16 cellular contexts compared by ENCODE assay signal in the genomic region with DNA sequence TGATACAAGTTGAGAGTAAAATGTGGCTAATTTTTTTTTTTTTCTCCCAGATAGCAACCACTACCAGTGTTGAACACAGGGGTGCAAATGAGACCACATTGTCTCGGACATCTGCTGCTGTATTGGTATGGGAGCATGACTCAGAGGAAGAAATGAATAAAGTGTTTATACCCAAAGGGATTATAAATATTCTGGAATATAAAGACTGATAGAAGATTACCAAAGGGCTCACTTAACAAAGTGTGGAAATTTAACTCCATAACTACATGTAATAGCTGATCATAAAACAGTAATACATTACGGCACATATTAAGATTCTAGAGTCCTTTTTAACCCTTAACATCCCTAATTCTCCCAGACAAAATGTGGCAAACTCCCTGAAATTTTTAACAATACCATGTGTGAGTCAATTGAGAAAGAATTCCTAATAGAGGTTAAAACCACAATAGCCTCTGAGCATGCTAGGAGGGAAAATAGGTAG.
DNase-seq lines count a peak whose midpoint lies in the region; ATAC-seq and TF ChIP-seq lines count a peak whose summit lies in the region.
"Had no signal": no experiment of that assay in that cellular context is flagged by ENCODE, and none has a peak within 500 bp of the region (broad histone marks: within the 10 kb centered on the region; RNA-seq: fewer than 3 reads in every experiment).

No MANE protein-coding gene starts in this region.

- H3K9me3 ChIP-seq in osteoblast (ENCODE audit: low read depth, low read length): no peaks in the 10 kb centered on the region
- H3K9me3 ChIP-seq: prostate gland had no signal

- DNase-seq in EL (peak; percentile 42), NCI-H226 (peak; percentile 45), choroid plexus epithelial cell (ENCODE audit: low read depth) (peak; percentile 81), osteoblast (ENCODE audit: insufficient read length, low spot score, missing footprints) (peak; percentile 61)
- DNase-seq in stimulated activated effector memory CD8-positive, alpha-beta T cell treated with anti-CD3 and anti-CD28 coated beads, Interleukin-12 subunit alpha, Interleukin-12 subunit beta, amount 100 ng/mL, for 72 hours (ENCODE audit: low spot score in 2 of 2): no peak
- DNase-seq: activated CD8-positive, alpha-beta memory T cell treated with anti-CD3 and anti-CD28 coated beads, Interleukin-2, amount 50 U/mL, for 48 hours; amygdala; COR-L47; GOT3; NCI-H2107; stomach had no signal

- H3K27me3 Mint-ChIP-seq in activated T-helper 17 cell treated with anti-CD3 and anti-CD28 coated beads, Interleukin-2, amount 50 U/mL, for 72 hours: peaks cover 8% of the 10 kb centered on the region

- ATAC-seq in HG03469 (IDR thresholded peaks at IDR 0.05; ENCODE audit: unreplicated experiment): no peak
- no peak for ATAC-seq in activated T-helper 17 cell treated with anti-CD3 and anti-CD28 coated beads, Interleukin-2, amount 50 U/mL, for 72 hours (replicated peaks)
- no peak for ATAC-seq in stimulated activated effector memory CD8-positive, alpha-beta T cell treated with anti-CD3 and anti-CD28 coated beads, Interleukin-12 subunit alpha, Interleukin-12 subunit beta, amount 100 ng/mL, for 72 hours
- ATAC-seq in activated CD4-positive, CD25-positive, alpha-beta regulatory T cell treated with anti-CD3 and anti-CD28 coated beads, Interleukin-2, amount 50 U/mL, for 24 hours: no peak

- H3K9me3 Mint-ChIP-seq in activated T-helper 17 cell treated with anti-CD3 and anti-CD28 coated beads, Interleukin-2, amount 50 U/mL, for 72 hours: no peaks in the 10 kb centered on the region
- peaks cover 6% of the 10 kb centered on the region for H3K9me3 Mint-ChIP-seq in stimulated activated effector memory CD8-positive, alpha-beta T cell treated with anti-CD3 and anti-CD28 coated beads, Interleukin-12 subunit alpha, Interleukin-12 subunit beta, amount 100 ng/mL, for 72 hours

- no peaks in the 10 kb centered on the region for H3K4me1 Mint-ChIP-seq in activated T-helper 17 cell treated with anti-CD3 and anti-CD28 coated beads, Interleukin-2, amount 50 U/mL, for 72 hours
- no peaks in the 10 kb centered on the region for H3K4me1 Mint-ChIP-seq in stimulated activated effector memory CD8-positive, alpha-beta T cell treated with anti-CD3 and anti-CD28 coated beads, Interleukin-12 subunit alpha, Interleukin-12 subunit beta, amount 100 ng/mL, for 72 hours

- no peaks in the 10 kb centered on the region for H3K27me3 ChIP-seq in osteoblast (ENCODE audit: insufficient read depth, low read length)
- H3K27me3 ChIP-seq: stomach had no signal

- H3K4me2 ChIP-seq in osteoblast (ENCODE audit: insufficient read depth, low read length): peak overlapping the region; percentile 29

- H3K4me1 ChIP-seq in osteoblast (ENCODE audit: insufficient read depth, low read length): peaks cover 25% of the 10 kb centered on the region
- H3K4me1 ChIP-seq: prostate gland, stomach had no signal

- no peaks in the 10 kb centered on the region for H4K20me1 ChIP-seq in osteoblast (ENCODE audit: insufficient read depth, low read length)

- H3K27ac ChIP-seq in osteoblast (ENCODE audit: low read depth, low read length): no peak overlapping the region
- H3K27ac ChIP-seq: prostate gland, stomach, VCaP had no signal

- no peak overlapping the region for H2AFZ ChIP-seq in osteoblast (ENCODE audit: low read length)

- H3K36me3 ChIP-seq in osteoblast (ENCODE audit: insufficient read depth, low read length): no peaks in the 10 kb centered on the region
- H3K36me3 ChIP-seq: prostate gland, stomach had no signal

- no peaks in the 10 kb centered on the region for H3K36me3 Mint-ChIP-seq in activated T-helper 17 cell treated with anti-CD3 and anti-CD28 coated beads, Interleukin-2, amount 50 U/mL, for 72 hours (ENCODE audit: low read depth)
- no peaks in the 10 kb centered on the region for H3K36me3 Mint-ChIP-seq in stimulated activated effector memory CD8-positive, alpha-beta T cell treated with anti-CD3 and anti-CD28 coated beads, Interleukin-12 subunit alpha, Interleukin-12 subunit beta, amount 100 ng/mL, for 72 hours

- no peak overlapping the region for H3K4me3 Mint-ChIP-seq in activated T-helper 17 cell treated with anti-CD3 and anti-CD28 coated beads, Interleukin-2, amount 50 U/mL, for 72 hours
- no peak overlapping the region for H3K4me3 Mint-ChIP-seq in stimulated activated effector memory CD8-positive, alpha-beta T cell treated with anti-CD3 and anti-CD28 coated beads, Interleukin-12 subunit alpha, Interleukin-12 subunit beta, amount 100 ng/mL, for 72 hours

- H3K79me2 ChIP-seq in osteoblast (ENCODE audit: insufficient read depth, low read length): no peaks in the 10 kb centered on the region

- peak; percentile 45 for TF ChIP-seq CTCF in choroid plexus epithelial cell (conservative IDR thresholded peaks at IDR 0.05; ENCODE audit: low read depth, low read length)
- TF ChIP-seq CTCF in osteoblast (IDR thresholded peaks at IDR 0.05; ENCODE audit: extremely low read depth, low read depth, low read length): peak; percentile 20

- no peak overlapping the region for H3K27ac Mint-ChIP-seq in activated T-helper 17 cell treated with anti-CD3 and anti-CD28 coated beads, Interleukin-2, amount 50 U/mL, for 72 hours
- no peak overlapping the region for H3K27ac Mint-ChIP-seq in stimulated activated effector memory CD8-positive, alpha-beta T cell treated with anti-CD3 and anti-CD28 coated beads, Interleukin-12 subunit alpha, Interleukin-12 subunit beta, amount 100 ng/mL, for 72 hours

- H3K4me3 ChIP-seq in choroid plexus epithelial cell (ENCODE audit: low read depth, low read length): no peak overlapping the region
- no peak overlapping the region for H3K4me3 ChIP-seq in osteoblast (ENCODE audit: insufficient read depth, low read length)
- H3K4me3 ChIP-seq: prostate gland, stomach had no signal

Comparison
In these comparisons a context has a peak if more than half of its experiments do, and no peak if none do; other contexts are left out.
1. DNase-seq: peak in EL (single experiment), NCI-H226 (single experiment), choroid plexus epithelial cell (single experiment) and osteoblast (single experiment); none in stimulated activated effector memory CD8-positive, alpha-beta T cell treated with anti-CD3 and anti-CD28 coated beads, Interleukin-12 subunit alpha, Interleukin-12 subunit beta, amount 100 ng/mL, for 72 hours (0 of 2).